ENCODE assay signal across 8 cellular contexts in the genomic region with DNA sequence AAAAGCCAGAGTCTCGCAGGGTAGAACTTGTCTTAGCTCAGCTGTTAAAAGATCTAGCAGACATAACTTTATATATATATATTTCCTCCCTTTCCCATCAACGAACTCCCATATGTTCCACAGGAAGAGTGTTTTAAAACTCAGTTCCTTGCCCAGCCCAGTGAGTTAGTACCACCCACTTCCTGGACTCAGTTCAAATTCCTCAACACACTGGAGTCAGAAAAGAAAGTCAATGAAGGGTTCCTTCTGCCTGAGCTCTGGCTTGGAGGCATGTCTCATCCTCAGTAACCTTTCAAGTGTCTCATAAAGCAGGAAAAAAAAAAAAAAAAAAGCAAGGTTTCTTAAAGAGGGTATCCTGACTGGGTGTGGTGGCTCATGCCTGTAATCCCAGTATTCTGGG. TPM values are rescaled to one million over a fixed set of nuclear protein-coding genes. Genes with fewer than 3 reads are reported as not detected.
A peak's percentile ranks its signal among the peaks of the same experiment; 100 is the strongest.
DNase-seq lines count a peak whose midpoint lies in the region; ATAC-seq and TF ChIP-seq lines count a peak whose summit lies in the region.

No MANE protein-coding gene starts in this region.

- no peak for ATAC-seq in HG03565 (IDR thresholded peaks at IDR 0.05; ENCODE audit: unreplicated experiment)

- H3K4me3 ChIP-seq in CD8-positive, alpha-beta memory T cell (ENCODE audit: low read length): no peak overlapping the region
- no peak overlapping the region for H3K4me3 ChIP-seq in SK-N-SH (ENCODE audit: low read depth in 2 of 2, low read length in 1 of 2)
- H3K4me3 ChIP-seq in epithelial cell of proximal tubule (ENCODE audit: low read depth, low read length): no peak overlapping the region
- H3K4me3 ChIP-seq in neutrophil (ENCODE audit: low read depth in 1 of 2, low read length in 1 of 2): peak overlapping the region in 1 of 2 experiments; percentile 16

- peaks cover 36% of the 10 kb centered on the region for H3K36me3 ChIP-seq in CD8-positive, alpha-beta memory T cell (ENCODE audit: insufficient read depth, low read length)
- H3K36me3 ChIP-seq in SK-N-SH (replicated peaks in 1 of 2; ENCODE audit: control insufficient read depth in 1 of 2, insufficient read depth in 2 of 2, low read length in 1 of 2): peaks cover 49 to 72% of the 10 kb centered on the region in 2 experiments
- H3K36me3 ChIP-seq in neutrophil: peaks cover 61% of the 10 kb centered on the region

- H3F3A ChIP-seq in SK-N-SH (replicated peaks; ENCODE audit: insufficient read depth): peaks cover 6% of the 10 kb centered on the region

- CTCF ChIA-PET in CD8-positive, alpha-beta memory T cell (lab: Charles Lee): interaction anchor here (1.4 to 3.0 kb wide), 2 partner anchors 16 to 20 kb away, joined by 3 to 7 read pairs; no protein-coding TSS in a partner anchor
- CTCF ChIA-PET in SK-N-SH (lab: Yijun Ruan, JAX): interaction anchor here (1.9 kb wide), 1 partner anchor 23 kb away, joined by 6 read pairs; no protein-coding TSS in a partner anchor

- 0 out of 2 replicates have a peak overlapping the region, but pooled peaks have one; percentile 23 for H3K4me2 ChIP-seq in SK-N-SH

- H3K4me1 ChIP-seq in CD8-positive, alpha-beta memory T cell (ENCODE audit: insufficient read depth, low read length): peaks cover 57% of the 10 kb centered on the region
- H3K4me1 ChIP-seq in SK-N-SH (ENCODE audit: control insufficient read depth in 1 of 2, insufficient read depth in 2 of 2, low read depth in 1 of 2, low read length in 1 of 2) (peaks cover 30 to 39% of the 10 kb centered on the region in 2 experiments; a peak in 3 of 4 replicates), neutrophil (ENCODE audit: control insufficient read depth in 1 of 2, insufficient read depth in 1 of 2, low read depth in 1 of 2, low read length in 1 of 2) (peaks cover 61 to 62% of the 10 kb centered on the region in 2 experiments)

- TF ChIP-seq CTCF in SK-N-SH (IDR thresholded peaks at IDR 0.05): no peak
- TF ChIP-seq CTCF in epithelial cell of proximal tubule (conservative IDR thresholded peaks at IDR 0.05; ENCODE audit: low read depth, low read length): no peak
- TF ChIP-seq CTCF in neutrophil (IDR thresholded peaks at IDR 0.05): no peak

- peaks cover 13 to 71% (median 17%) of the 10 kb centered on the region in 3 donors for H3K36me3 Mint-ChIP-seq in CD8-positive, alpha-beta memory T cell

- peaks cover 99% of the 10 kb centered on the region for H3K79me2 ChIP-seq in SK-N-SH (ENCODE audit: insufficient read depth)

- peaks cover 98% of the 10 kb centered on the region for H4K20me1 ChIP-seq in SK-N-SH (ENCODE audit: insufficient read depth)

- POLR2A ChIA-PET in CD8-positive, alpha-beta memory T cell (lab: Charles Lee): no interaction called here
- POLR2A ChIA-PET in SK-N-SH (lab: Yijun Ruan, JAX): no interaction called here

- H3K9me2 ChIP-seq in SK-N-SH: no peaks in the 10 kb centered on the region

- H3K27ac Mint-ChIP-seq in CD8-positive, alpha-beta memory T cell: peak overlapping the region; percentile 21 to 93 (median 68)

- H2AFZ ChIP-seq in SK-N-SH (ENCODE audit: low read depth): no peak overlapping the region

- no peak overlapping the region for H3K9ac ChIP-seq in SK-N-SH

- no peak for DNase-seq in CD8-positive, alpha-beta memory T cell
- DNase-seq in SK-N-SH (no peak), epithelial cell of proximal tubule (ENCODE audit: low read depth) (peak; percentile 46), NCI-H345 treated with DMSO at 0.1 percent for 48 hours (lab: John Stamatoyannopoulos, UW; ENCODE audit: unreplicated experiment) (no peak), NCI-H146 treated with DMSO at 0.1 percent for 48 hours (lab: John Stamatoyannopoulos, UW; ENCODE audit: unreplicated experiment) (no peak)
- no peak for DNase-seq in stimulated activated CD4-positive, alpha-beta T cell treated with anti-CD3 and anti-CD28 coated beads, Interleukin-2, amount 100 ng/mL, for 24 hours

- no peaks in the 10 kb centered on the region for H3K9me3 Mint-ChIP-seq in CD8-positive, alpha-beta memory T cell

- H3K27me3 Mint-ChIP-seq in CD8-positive, alpha-beta memory T cell: no peaks in the 10 kb centered on the region

- H3K4me3 Mint-ChIP-seq in CD8-positive, alpha-beta memory T cell: peak overlapping the region in 5 of 7 donors; percentile 14 to 62 (median 38)

- WGBS in SK-N-SH (ENCODE audit: low lambda C conversion rate): 86% methylated on average over 2 of the region's 2 CpGs

- H3K9me3 ChIP-seq in CD8-positive, alpha-beta memory T cell (ENCODE audit: low read length): no peaks in the 10 kb centered on the region
- no peaks in the 10 kb centered on the region for H3K9me3 ChIP-seq in SK-N-SH
- no peaks in the 10 kb centered on the region for H3K9me3 ChIP-seq in neutrophil

- no peak for TF ChIP-seq RAD21 in SK-N-SH (IDR thresholded peaks at IDR 0.05; ENCODE audit: low read length)

- peaks cover 65 to 77% (median 77%) of the 10 kb centered on the region in 3 donors for H3K4me1 Mint-ChIP-seq in CD8-positive, alpha-beta memory T cell

- no peak for TF ChIP-seq EP300 in SK-N-SH (IDR thresholded peaks at IDR 0.05; ENCODE audit: borderline replicate concordance in 1 of 2, low read depth in 1 of 2, low read length in 1 of 2)

- H3K27me3 ChIP-seq in CD8-positive, alpha-beta memory T cell (ENCODE audit: insufficient read depth, low read length, poor library complexity, severe bottlenecking): no peaks in the 10 kb centered on the region
- no peaks in the 10 kb centered on the region for H3K27me3 ChIP-seq in SK-N-SH (ENCODE audit: insufficient read depth)
- H3K27me3 ChIP-seq in neutrophil: no peaks in the 10 kb centered on the region

- no peak overlapping the region for H3K27ac ChIP-seq in CD8-positive, alpha-beta memory T cell (ENCODE audit: low read depth, low read length)
- H3K27ac ChIP-seq in SK-N-SH (ENCODE audit: low read depth in 2 of 2, low read length in 1 of 2) (no peak overlapping the region), neutrophil (peak overlapping the region; percentile 67)

TF ChIP-seq in SK-N-SH, 30 proteins besides CTCF, POLR2A, EP300 and RAD21 (continues in another document):
- TF ChIP-seq GABPA (IDR thresholded peaks at IDR 0.05; ENCODE audit: low read depth) (no peak), MEF2A (IDR thresholded peaks at IDR 0.05; ENCODE audit: borderline replicate concordance, low read depth) (no peak), ELF1 (IDR thresholded peaks at IDR 0.05) (no peak), TCF12 (IDR thresholded peaks at IDR 0.05) (no peak), EZH2phosphoT487 (IDR thresholded peaks at IDR 0.05; ENCODE audit: borderline replicate concordance, low read depth) (no peak), NRF1 (IDR thresholded peaks at IDR 0.05; ENCODE audit: low read depth, low read length) (no peak), RFX5 (IDR thresholded peaks at IDR 0.05; ENCODE audit: low read length) (no peak), FOSL2 (IDR thresholded peaks at IDR 0.05; ENCODE audit: borderline replicate concordance, low read depth) (no peak), JUND (IDR thresholded peaks at IDR 0.05) (no peak), GATA2 (CRISPR knock-in tag; IDR thresholded peaks at IDR 0.05) (no peak), TAF1 (IDR thresholded peaks at IDR 0.05; ENCODE audit: borderline replicate concordance, low read depth, low read length) (no peak), RCOR1 (IDR thresholded peaks at IDR 0.05; ENCODE audit: low read length) (no peak)
- TF ChIP-seq, protein P1, sequence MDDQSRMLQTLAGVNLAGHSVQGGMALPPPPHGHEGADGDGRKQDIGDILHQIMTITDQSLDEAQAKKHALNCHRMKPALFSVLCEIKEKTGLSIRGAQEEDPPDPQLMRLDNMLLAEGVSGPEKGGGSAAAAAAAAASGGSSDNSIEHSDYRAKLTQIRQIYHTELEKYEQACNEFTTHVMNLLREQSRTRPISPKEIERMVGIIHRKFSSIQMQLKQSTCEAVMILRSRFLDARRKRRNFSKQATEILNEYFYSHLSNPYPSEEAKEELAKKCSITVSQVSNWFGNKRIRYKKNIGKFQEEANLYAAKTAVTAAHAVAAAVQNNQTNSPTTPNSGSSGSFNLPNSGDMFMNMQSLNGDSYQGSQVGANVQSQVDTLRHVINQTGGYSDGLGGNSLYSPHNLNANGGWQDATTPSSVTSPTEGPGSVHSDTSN (IDR thresholded peaks at IDR 0.05): no peak

RNA-seq across cellular contexts. Expression of a gene that starts 15.6 kb away (rescaled TPM):
- 100 to 1,000 TPM; 802 to 863 TPM for total RNA-seq in CD8-positive, alpha-beta memory T cell
- polyA plus RNA-seq in CD8-positive, alpha-beta memory T cell: 948 TPM
- polyA plus RNA-seq in SK-N-SH (2012; rRNA removed): 324 and 359 TPM in 2 replicates
- 391 and 506 TPM in 2 replicates for polyA plus RNA-seq in SK-N-SH (2012; cell fraction: cytosol; rRNA removed)
- polyA plus RNA-seq in SK-N-SH (2012; cell fraction: nucleus; rRNA removed): 163 and 260 TPM in 2 replicates
- total RNA-seq in epithelial cell of proximal tubule: 569 and 700 TPM in 2 replicates

RNA-seq across cellular contexts. Expression of a gene that starts 21.5 kb away (rescaled TPM):
- total RNA-seq in CD8-positive, alpha-beta memory T cell: under 1 TPM in 1 of 2 experiments, not detected in 1; 0.09 TPM
- polyA plus RNA-seq in CD8-positive, alpha-beta memory T cell: 0.06 TPM
- not detected in 2 replicates for polyA plus RNA-seq in SK-N-SH (2012; rRNA removed)
- not detected in 2 replicates for polyA plus RNA-seq in SK-N-SH (2012; cell fraction: cytosol; rRNA removed)
- 0.02 TPM in 1 of 2 replicates, not detected in the other for polyA plus RNA-seq in SK-N-SH (2012; cell fraction: nucleus; rRNA removed)
- not detected in 2 replicates for total RNA-seq in epithelial cell of proximal tubule

RNA-seq across cellular contexts. Expression of a gene that starts 29.8 kb away (rescaled TPM):
- total RNA-seq in CD8-positive, alpha-beta memory T cell: not detected
- not detected for polyA plus RNA-seq in CD8-positive, alpha-beta memory T cell
- not detected in 2 replicates for polyA plus RNA-seq in SK-N-SH (2012; rRNA removed)
- not detected in 2 replicates for polyA plus RNA-seq in SK-N-SH (2012; cell fraction: cytosol; rRNA removed)
- not detected in 2 replicates for polyA plus RNA-seq in SK-N-SH (2012; cell fraction: nucleus; rRNA removed)
- not detected in 2 replicates for total RNA-seq in epithelial cell of proximal tubule

RNA-seq across cellular contexts. Expression of a gene that starts 44.4 kb away (rescaled TPM):
- total RNA-seq in CD8-positive, alpha-beta memory T cell: 100 to 1,000 TPM; 258 to 277 TPM
- 63.0 TPM for polyA plus RNA-seq in CD8-positive, alpha-beta memory T cell
- polyA plus RNA-seq in SK-N-SH (2012; rRNA removed): 146 and 161 TPM in 2 replicates
- polyA plus RNA-seq in SK-N-SH (2012; cell fraction: cytosol; rRNA removed): 111 and 115 TPM in 2 replicates
- polyA plus RNA-seq in SK-N-SH (2012; cell fraction: nucleus; rRNA removed): 191 and 357 TPM in 2 replicates
- 56.4 and 74.7 TPM in 2 replicates for total RNA-seq in epithelial cell of proximal tubule
